ENCODE assay signal across 9 cellular contexts in genomic region chr3:124034016-124034808, GRCh38. TPM values are rescaled to one million over a fixed set of nuclear protein-coding genes. Genes with fewer than 3 reads are reported as not detected.
DNase-seq lines count a peak whose midpoint lies in the region; ATAC-seq, FAIRE-seq and TF ChIP-seq lines count a peak whose summit lies in the region.
"Had no signal": no experiment of that assay in that cellular context is flagged by ENCODE, and none has a peak within 500 bp of the region (broad histone marks: within the 10 kb centered on the region; RNA-seq: fewer than 3 reads in every experiment).

No MANE protein-coding gene starts in this region.

- H3K79me2 ChIP-seq in HepG2 (ENCODE audit: insufficient read depth, low read length) = no peaks in the 10 kb centered on the region

- no peaks in the 10 kb centered on the region for H3K9me3 ChIP-seq in HepG2 (ENCODE audit: low read length)

- no peak for TF ChIP-seq EP300 in HepG2 (IDR thresholded peaks at IDR 0.05; ENCODE audit: low read depth in 2 of 2, low read length in 2 of 2)
- no peak for TF ChIP-seq EP300 in HepG2 (CRISPR knock-in tag; IDR thresholded peaks at IDR 0.05; ENCODE audit: borderline replicate concordance)

- WGBS in HepG2 (ENCODE audit: low lambda C conversion rate) = 18% methylated on average over 5 of the region's 46 CpGs

- in situ Hi-C loops in HepG2 (cut with HindIII; ENCODE audit: extremely low pct_ligation_motif_present, low pct_unique_long_range_greater_than_20kb) = no loop called here

- CTCF ChIA-PET in HepG2 (lab: Yijun Ruan, JAX; ENCODE audit: low intra/inter-chr PET ratio, low total read pairs) = no interaction called here

- H3K4me1 ChIP-seq in HepG2 (ENCODE audit: insufficient read depth, low read length) = peaks cover 6% of the 10 kb centered on the region

- no peak for ATAC-seq in central memory CD8-positive, alpha-beta T cell (replicated peaks; ENCODE audit: extremely low read depth, poor library complexity, severe bottlenecking)
- ATAC-seq in HepG2 (no peak), GM18868 (IDR thresholded peaks at IDR 0.05; ENCODE audit: unreplicated experiment) (no peak), HG02981 (IDR thresholded peaks at IDR 0.05; ENCODE audit: unreplicated experiment) (no peak)
- peak; percentile 64 for ATAC-seq in stimulated activated naive CD8-positive, alpha-beta T cell treated with anti-CD3 and anti-CD28 coated beads, Interleukin-15, amount 100 ng/mL, for 72 hours

- no peak for TF ChIP-seq RAD21 in HepG2 (CRISPR knock-in tag; IDR thresholded peaks at IDR 0.05)

- no peak for TF ChIP-seq POLR2A in HepG2 (IDR thresholded peaks at IDR 0.05; ENCODE audit: insufficient read depth in 1 of 2, low read depth in 2 of 2, low read length in 2 of 2)

- peak overlapping the region; percentile 77 for H3K4me2 ChIP-seq in HepG2 (ENCODE audit: low read depth, low read length)

- H3K27me3 ChIP-seq in HepG2 (ENCODE audit: control insufficient read depth in 1 of 2, insufficient read depth in 2 of 2, low read length in 2 of 2) = peaks cover 0 to 43% of the 10 kb centered on the region in 2 experiments

- intact Hi-C loops in HepG2 (cut with micrococcal nuclease; ENCODE audit: unreplicated experiment) = loop anchor here (5.0 kb wide), 1 partner anchor 43 kb away; no protein-coding TSS in a partner anchor

- no peaks in the 10 kb centered on the region for H3K36me3 ChIP-seq in HepG2 (replicated peaks in 1 of 2; ENCODE audit: control insufficient read depth in 1 of 2, insufficient read depth in 2 of 2, low read length in 2 of 2)

- H3K36me3 Mint-ChIP-seq in central memory CD8-positive, alpha-beta T cell (ENCODE audit: insufficient read depth) = peaks cover 2% of the 10 kb centered on the region

- H3K27ac Mint-ChIP-seq in central memory CD8-positive, alpha-beta T cell (ENCODE audit: low read depth) = no peak overlapping the region
- H3K27ac Mint-ChIP-seq in stimulated activated naive CD8-positive, alpha-beta T cell treated with anti-CD3 and anti-CD28 coated beads, Interleukin-15, amount 100 ng/mL, for 72 hours = no peak overlapping the region

- no peaks in the 10 kb centered on the region for H4K20me1 ChIP-seq in HepG2 (ENCODE audit: insufficient read depth, low read length)

- H3K27me3 Mint-ChIP-seq in central memory CD8-positive, alpha-beta T cell = peaks cover 35% of the 10 kb centered on the region
- peaks cover 61% of the 10 kb centered on the region for H3K27me3 Mint-ChIP-seq in stimulated activated naive CD8-positive, alpha-beta T cell treated with anti-CD3 and anti-CD28 coated beads, Interleukin-15, amount 100 ng/mL, for 72 hours

- peak overlapping the region; percentile 60 to 76 (median 70); a peak in 4 of 6 replicates for H3K4me3 ChIP-seq in HepG2 (replicated peaks in 1 of 3; ENCODE audit: insufficient read depth in 1 of 3, low read depth in 2 of 3, low read length in 3 of 3)

- peak; percentile 11 for DNase-seq in COR-L47 (lab: John Stamatoyannopoulos, UW)
- peak; percentile 70 for DNase-seq in NCI-H146 (lab: John Stamatoyannopoulos, UW)
- DNase-seq in central memory CD8-positive, alpha-beta T cell (ENCODE audit: low spot score in 2 of 2) = no peak
- DNase-seq in HepG2 (ENCODE audit: low spot score) = no peak
- DNase-seq in stimulated activated naive CD8-positive, alpha-beta T cell treated with anti-CD3 and anti-CD28 coated beads, Interleukin-15, amount 100 ng/mL, for 72 hours = peak; percentile 16 to 19
- no peak for DNase-seq in Ammon's horn (ENCODE audit: low spot score)

- POLR2A ChIA-PET in HepG2 (lab: Yijun Ruan, JAX) = no interaction called here

- no peak overlapping the region for H3K9ac ChIP-seq in HepG2 (ENCODE audit: insufficient read depth, low read depth, low read length)

- peaks cover 6% of the 10 kb centered on the region for H3K4me1 Mint-ChIP-seq in central memory CD8-positive, alpha-beta T cell
- H3K4me1 Mint-ChIP-seq in stimulated activated naive CD8-positive, alpha-beta T cell treated with anti-CD3 and anti-CD28 coated beads, Interleukin-15, amount 100 ng/mL, for 72 hours = peaks cover 13% of the 10 kb centered on the region

- TF ChIP-seq CTCF in HepG2 (CRISPR knock-in tag; IDR thresholded peaks at IDR 0.05) = no peak

- BruUV-seq in HepG2 (replicated peaks; lab: Mats Ljungman, UMichigan) = no TSS peak

- FAIRE-seq in HepG2 (lab: Jason Lieb, UNC) = no peak

- peak overlapping the region; percentile 58 for H3K4me3 Mint-ChIP-seq in central memory CD8-positive, alpha-beta T cell
- H3K4me3 Mint-ChIP-seq in stimulated activated naive CD8-positive, alpha-beta T cell treated with anti-CD3 and anti-CD28 coated beads, Interleukin-15, amount 100 ng/mL, for 72 hours = peak overlapping the region; percentile 59 to 76

- no peaks in the 10 kb centered on the region for H3K9me3 Mint-ChIP-seq in central memory CD8-positive, alpha-beta T cell
- no peaks in the 10 kb centered on the region for H3K9me3 Mint-ChIP-seq in stimulated activated naive CD8-positive, alpha-beta T cell treated with anti-CD3 and anti-CD28 coated beads, Interleukin-15, amount 100 ng/mL, for 72 hours

- H3K27ac ChIP-seq in HepG2 (ENCODE audit: extremely low read length, insufficient read depth, low read length) = no peak overlapping the region
- H3K27ac ChIP-seq: HL-60 had no signal

- no peak overlapping the region for H2AFZ ChIP-seq in HepG2 (ENCODE audit: low read length)

TF ChIP-seq in HepG2, 621 proteins besides CTCF, POLR2A, EP300 and RAD21 (continues in another document):
- TF ChIP-seq MTF2 (CRISPR knock-in tag; IDR thresholded peaks at IDR 0.05; ENCODE audit: borderline replicate concordance) (0 out of 2 replicates have a peak, but pooled peaks have one; percentile 8), ZNF256 (CRISPR knock-in tag; conservative IDR thresholded peaks at IDR 0.05) (no peak), HNRNPK (IDR thresholded peaks at IDR 0.05; ENCODE audit: low read depth, low read length, poor library complexity, severe bottlenecking) (peak; percentile 15), EZH2 (conservative IDR thresholded peaks at IDR 0.05; ENCODE audit: low read depth, low read length) (0 out of 2 replicates have a peak, but pooled peaks have one; percentile 2)

RNA-seq across cellular contexts. Expression of gene KALRN, which starts 1.0 kb away (rescaled TPM):
- total RNA-seq in HepG2 (2016; rRNA removed; fragmentation: Illumina TruSeq; extraction: Trizol) = 14.1 and 16.2 TPM in 2 replicates
- 2.9 and 3.6 TPM in 2 replicates for total RNA-seq in HepG2 (2016; cell fraction: cytosol; rRNA removed; fragmentation: Illumina TruSeq; extraction: Trizol; ENCODE audit: low read depth)
- 10.9 and 14.2 TPM in 2 replicates for total RNA-seq in HepG2 (2016; cell fraction: insoluble cytoplasmic fraction; rRNA removed; fragmentation: Illumina TruSeq; extraction: Trizol)
- total RNA-seq in HepG2 (2016; cell fraction: membrane; rRNA removed; fragmentation: Illumina TruSeq; extraction: Trizol) = 8.8 and 11.1 TPM in 2 replicates
- total RNA-seq in HepG2 (2016; cell fraction: nucleus; rRNA removed; fragmentation: Illumina TruSeq; extraction: Trizol) = 15.6 and 17.5 TPM in 2 replicates
- 21.4 and 31.8 TPM in 2 replicates for polyA plus RNA-seq in HepG2 (2011; rRNA removed)
- polyA plus RNA-seq in HepG2 (2011; cell fraction: cytosol; rRNA removed) = 18.1 and 18.6 TPM in 2 replicates
- 27.4 and 33.1 TPM in 2 replicates for polyA plus RNA-seq in HepG2 (2011; cell fraction: nucleus; rRNA removed)
- 26.5 and 28.0 TPM in 2 replicates for polyA plus RNA-seq in HepG2 (2012)
- 2.1 TPM in 2 replicates for polyA plus RNA-seq in HepG2 (2016; cell fraction: cytosol; fragmentation: Illumina TruSeq; extraction: Trizol; ENCODE audit: low read depth)
- polyA plus RNA-seq in HepG2 (2016; cell fraction: insoluble cytoplasmic fraction; fragmentation: Illumina TruSeq; extraction: Trizol; ENCODE audit: low read depth) = 12.1 and 13.3 TPM in 2 replicates
- 4.2 and 5.1 TPM in 2 replicates for polyA plus RNA-seq in HepG2 (2016; cell fraction: membrane; fragmentation: Illumina TruSeq; extraction: Trizol; ENCODE audit: low read depth)
- 9.6 and 10.2 TPM in 2 replicates for polyA plus RNA-seq in HepG2 (2016; cell fraction: nucleus; fragmentation: Illumina TruSeq; extraction: Trizol; ENCODE audit: insufficient read depth, low read depth)
- 0.19 and 25.8 TPM in 2 replicates for polyA minus RNA-seq in HepG2 (2011; rRNA and poly(A)+ RNA removed; ENCODE audit: low replicate concordance)
- 7.8 and 12.8 TPM in 2 replicates for polyA minus RNA-seq in HepG2 (2011; cell fraction: cytosol; rRNA and poly(A)+ RNA removed)
- 50.6 and 73.4 TPM in 2 replicates for polyA minus RNA-seq in HepG2 (2011; cell fraction: nucleus; rRNA and poly(A)+ RNA removed)

RNA-seq across cellular contexts. Expression of gene ROPN1, which starts 42.3 kb away (rescaled TPM):
- total RNA-seq in HepG2 (2016; rRNA removed; fragmentation: Illumina TruSeq; extraction: Trizol) = not detected in 2 replicates
- total RNA-seq in HepG2 (2016; cell fraction: cytosol; rRNA removed; fragmentation: Illumina TruSeq; extraction: Trizol; ENCODE audit: low read depth) = not detected in 2 replicates
- not detected in 2 replicates for total RNA-seq in HepG2 (2016; cell fraction: insoluble cytoplasmic fraction; rRNA removed; fragmentation: Illumina TruSeq; extraction: Trizol)
- not detected in 2 replicates for total RNA-seq in HepG2 (2016; cell fraction: membrane; rRNA removed; fragmentation: Illumina TruSeq; extraction: Trizol)
- not detected in 2 replicates for total RNA-seq in HepG2 (2016; cell fraction: nucleus; rRNA removed; fragmentation: Illumina TruSeq; extraction: Trizol)
- not detected in 2 replicates for polyA plus RNA-seq in HepG2 (2011; rRNA removed)
- not detected in 2 replicates for polyA plus RNA-seq in HepG2 (2011; cell fraction: cytosol; rRNA removed)
- not detected in 2 replicates for polyA plus RNA-seq in HepG2 (2011; cell fraction: nucleus; rRNA removed)
- not detected in 2 replicates for polyA plus RNA-seq in HepG2 (2012)
- not detected in 2 replicates for polyA plus RNA-seq in HepG2 (2016; cell fraction: cytosol; fragmentation: Illumina TruSeq; extraction: Trizol; ENCODE audit: low read depth)
- polyA plus RNA-seq in HepG2 (2016; cell fraction: insoluble cytoplasmic fraction; fragmentation: Illumina TruSeq; extraction: Trizol; ENCODE audit: low read depth) = not detected in 2 replicates
- polyA plus RNA-seq in HepG2 (2016; cell fraction: membrane; fragmentation: Illumina TruSeq; extraction: Trizol; ENCODE audit: low read depth) = not detected in 2 replicates
- not detected in 2 replicates for polyA plus RNA-seq in HepG2 (2016; cell fraction: nucleus; fragmentation: Illumina TruSeq; extraction: Trizol; ENCODE audit: insufficient read depth, low read depth)
- polyA minus RNA-seq in HepG2 (2011; rRNA and poly(A)+ RNA removed; ENCODE audit: low replicate concordance) = not detected in 2 replicates
- not detected in 2 replicates for polyA minus RNA-seq in HepG2 (2011; cell fraction: cytosol; rRNA and poly(A)+ RNA removed)
- polyA minus RNA-seq in HepG2 (2011; cell fraction: nucleus; rRNA and poly(A)+ RNA removed) = not detected in 2 replicates

Comparison
In these comparisons a context has a peak if more than half of its experiments do, and no peak if none do; other contexts are left out.
1. DNase-seq: peak in COR-L47 (single experiment), NCI-H146 (single experiment) and stimulated activated naive CD8-positive, alpha-beta T cell treated with anti-CD3 and anti-CD28 coated beads, Interleukin-15, amount 100 ng/mL, for 72 hours (2 of 2); none in central memory CD8-positive, alpha-beta T cell (0 of 2), HepG2 (single experiment) and Ammon's horn (single experiment).